1 cellular context compared by ENCODE assay signal in the genomic region with DNA sequence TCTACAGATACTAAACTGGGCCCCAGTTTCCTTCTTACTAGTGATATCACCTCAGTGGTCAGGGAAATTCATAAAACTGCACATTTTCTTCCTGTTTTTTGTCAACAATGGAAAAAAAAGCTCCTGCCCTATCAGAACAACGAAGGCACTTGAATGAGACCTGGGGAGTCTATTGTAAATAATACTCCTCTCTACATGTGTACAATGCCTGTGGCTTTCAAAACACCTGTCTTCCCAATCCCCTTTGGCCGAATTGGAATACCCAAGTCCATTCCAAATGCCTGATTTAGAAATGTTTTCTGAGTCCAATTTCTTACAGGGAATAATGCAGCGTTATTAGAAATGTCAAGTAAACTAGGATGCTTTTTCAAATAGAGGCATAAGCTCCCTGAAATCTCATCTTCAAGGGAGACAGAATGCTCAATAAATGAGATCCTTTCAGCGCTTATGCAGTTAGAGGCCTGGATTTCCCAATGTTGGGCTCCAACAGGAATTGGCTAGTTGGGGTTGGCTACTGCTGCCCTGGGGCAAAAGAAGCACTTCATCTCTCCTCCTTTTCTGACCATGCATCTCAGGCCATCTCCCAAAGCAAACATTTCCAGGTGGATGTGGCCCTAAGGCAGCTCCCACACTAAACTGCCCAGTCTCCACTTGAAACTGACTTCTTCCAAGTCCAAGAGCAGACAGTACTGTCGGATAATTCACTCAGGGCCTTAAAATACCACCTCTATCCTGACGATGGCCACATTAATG.
TF ChIP-seq lines count a peak whose summit lies in the region.

No MANE protein-coding gene starts in this region.

TF ChIP-seq in GM23338, 12 proteins besides CTCF, POLR2A, EP300 and RAD21 (continued from another document):
- TF ChIP-seq, protein P1, sequence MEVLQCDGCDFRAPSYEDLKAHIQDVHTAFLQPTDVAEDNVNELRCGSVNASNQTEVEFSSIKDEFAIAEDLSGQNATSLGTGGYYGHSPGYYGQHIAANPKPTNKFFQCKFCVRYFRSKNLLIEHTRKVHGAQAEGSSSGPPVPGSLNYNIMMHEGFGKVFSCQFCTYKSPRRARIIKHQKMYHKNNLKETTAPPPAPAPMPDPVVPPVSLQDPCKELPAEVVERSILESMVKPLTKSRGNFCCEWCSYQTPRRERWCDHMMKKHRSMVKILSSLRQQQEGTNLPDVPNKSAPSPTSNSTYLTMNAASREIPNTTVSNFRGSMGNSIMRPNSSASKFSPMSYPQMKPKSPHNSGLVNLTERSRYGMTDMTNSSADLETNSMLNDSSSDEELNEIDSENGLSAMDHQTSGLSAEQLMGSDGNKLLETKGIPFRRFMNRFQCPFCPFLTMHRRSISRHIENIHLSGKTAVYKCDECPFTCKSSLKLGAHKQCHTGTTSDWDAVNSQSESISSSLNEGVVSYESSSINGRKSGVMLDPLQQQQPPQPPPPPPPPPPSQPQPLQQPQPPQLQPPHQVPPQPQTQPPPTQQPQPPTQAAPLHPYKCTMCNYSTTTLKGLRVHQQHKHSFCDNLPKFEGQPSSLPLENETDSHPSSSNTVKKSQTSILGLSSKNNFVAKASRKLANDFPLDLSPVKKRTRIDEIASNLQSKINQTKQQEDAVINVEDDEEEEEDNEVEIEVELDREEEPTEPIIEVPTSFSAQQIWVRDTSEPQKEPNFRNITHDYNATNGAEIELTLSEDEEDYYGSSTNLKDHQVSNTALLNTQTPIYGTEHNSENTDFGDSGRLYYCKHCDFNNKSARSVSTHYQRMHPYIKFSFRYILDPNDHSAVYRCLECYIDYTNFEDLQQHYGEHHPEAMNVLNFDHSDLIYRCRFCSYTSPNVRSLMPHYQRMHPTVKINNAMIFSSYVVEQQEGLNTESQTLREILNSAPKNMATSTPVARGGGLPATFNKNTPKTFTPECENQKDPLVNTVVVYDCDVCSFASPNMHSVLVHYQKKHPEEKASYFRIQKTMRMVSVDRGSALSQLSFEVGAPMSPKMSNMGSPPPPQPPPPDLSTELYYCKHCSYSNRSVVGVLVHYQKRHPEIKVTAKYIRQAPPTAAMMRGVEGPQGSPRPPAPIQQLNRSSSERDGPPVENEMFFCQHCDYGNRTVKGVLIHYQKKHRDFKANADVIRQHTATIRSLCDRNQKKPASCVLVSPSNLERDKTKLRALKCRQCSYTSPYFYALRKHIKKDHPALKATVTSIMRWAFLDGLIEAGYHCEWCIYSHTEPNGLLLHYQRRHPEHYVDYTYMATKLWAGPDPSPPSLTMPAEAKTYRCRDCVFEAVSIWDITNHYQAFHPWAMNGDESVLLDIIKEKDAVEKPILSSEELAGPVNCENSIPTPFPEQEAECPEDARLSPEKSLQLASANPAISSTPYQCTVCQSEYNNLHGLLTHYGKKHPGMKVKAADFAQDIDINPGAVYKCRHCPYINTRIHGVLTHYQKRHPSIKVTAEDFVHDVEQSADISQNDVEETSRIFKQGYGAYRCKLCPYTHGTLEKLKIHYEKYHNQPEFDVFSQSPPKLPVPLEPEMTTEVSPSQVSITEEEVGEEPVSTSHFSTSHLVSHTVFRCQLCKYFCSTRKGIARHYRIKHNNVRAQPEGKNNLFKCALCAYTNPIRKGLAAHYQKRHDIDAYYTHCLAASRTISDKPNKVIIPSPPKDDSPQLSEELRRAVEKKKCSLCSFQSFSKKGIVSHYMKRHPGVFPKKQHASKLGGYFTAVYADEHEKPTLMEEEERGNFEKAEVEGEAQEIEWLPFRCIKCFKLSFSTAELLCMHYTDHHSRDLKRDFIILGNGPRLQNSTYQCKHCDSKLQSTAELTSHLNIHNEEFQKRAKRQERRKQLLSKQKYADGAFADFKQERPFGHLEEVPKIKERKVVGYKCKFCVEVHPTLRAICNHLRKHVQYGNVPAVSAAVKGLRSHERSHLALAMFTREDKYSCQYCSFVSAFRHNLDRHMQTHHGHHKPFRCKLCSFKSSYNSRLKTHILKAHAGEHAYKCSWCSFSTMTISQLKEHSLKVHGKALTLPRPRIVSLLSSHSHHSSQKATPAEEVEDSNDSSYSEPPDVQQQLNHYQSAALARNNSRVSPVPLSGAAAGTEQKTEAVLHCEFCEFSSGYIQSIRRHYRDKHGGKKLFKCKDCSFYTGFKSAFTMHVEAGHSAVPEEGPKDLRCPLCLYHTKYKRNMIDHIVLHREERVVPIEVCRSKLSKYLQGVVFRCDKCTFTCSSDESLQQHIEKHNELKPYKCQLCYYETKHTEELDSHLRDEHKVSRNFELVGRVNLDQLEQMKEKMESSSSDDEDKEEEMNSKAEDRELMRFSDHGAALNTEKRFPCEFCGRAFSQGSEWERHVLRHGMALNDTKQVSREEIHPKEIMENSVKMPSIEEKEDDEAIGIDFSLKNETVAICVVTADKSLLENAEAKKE (CRISPR knock-in tag; IDR thresholded peaks at IDR 0.05), result no peak
- TF ChIP-seq, protein P2, sequence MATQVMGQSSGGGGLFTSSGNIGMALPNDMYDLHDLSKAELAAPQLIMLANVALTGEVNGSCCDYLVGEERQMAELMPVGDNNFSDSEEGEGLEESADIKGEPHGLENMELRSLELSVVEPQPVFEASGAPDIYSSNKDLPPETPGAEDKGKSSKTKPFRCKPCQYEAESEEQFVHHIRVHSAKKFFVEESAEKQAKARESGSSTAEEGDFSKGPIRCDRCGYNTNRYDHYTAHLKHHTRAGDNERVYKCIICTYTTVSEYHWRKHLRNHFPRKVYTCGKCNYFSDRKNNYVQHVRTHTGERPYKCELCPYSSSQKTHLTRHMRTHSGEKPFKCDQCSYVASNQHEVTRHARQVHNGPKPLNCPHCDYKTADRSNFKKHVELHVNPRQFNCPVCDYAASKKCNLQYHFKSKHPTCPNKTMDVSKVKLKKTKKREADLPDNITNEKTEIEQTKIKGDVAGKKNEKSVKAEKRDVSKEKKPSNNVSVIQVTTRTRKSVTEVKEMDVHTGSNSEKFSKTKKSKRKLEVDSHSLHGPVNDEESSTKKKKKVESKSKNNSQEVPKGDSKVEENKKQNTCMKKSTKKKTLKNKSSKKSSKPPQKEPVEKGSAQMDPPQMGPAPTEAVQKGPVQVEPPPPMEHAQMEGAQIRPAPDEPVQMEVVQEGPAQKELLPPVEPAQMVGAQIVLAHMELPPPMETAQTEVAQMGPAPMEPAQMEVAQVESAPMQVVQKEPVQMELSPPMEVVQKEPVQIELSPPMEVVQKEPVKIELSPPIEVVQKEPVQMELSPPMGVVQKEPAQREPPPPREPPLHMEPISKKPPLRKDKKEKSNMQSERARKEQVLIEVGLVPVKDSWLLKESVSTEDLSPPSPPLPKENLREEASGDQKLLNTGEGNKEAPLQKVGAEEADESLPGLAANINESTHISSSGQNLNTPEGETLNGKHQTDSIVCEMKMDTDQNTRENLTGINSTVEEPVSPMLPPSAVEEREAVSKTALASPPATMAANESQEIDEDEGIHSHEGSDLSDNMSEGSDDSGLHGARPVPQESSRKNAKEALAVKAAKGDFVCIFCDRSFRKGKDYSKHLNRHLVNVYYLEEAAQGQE (IDR thresholded peaks at IDR 0.05; ENCODE audit: unreplicated experiment), result no peak
